Comparison of ENCODE assay signal across 22 cellular contexts in the genomic region with DNA sequence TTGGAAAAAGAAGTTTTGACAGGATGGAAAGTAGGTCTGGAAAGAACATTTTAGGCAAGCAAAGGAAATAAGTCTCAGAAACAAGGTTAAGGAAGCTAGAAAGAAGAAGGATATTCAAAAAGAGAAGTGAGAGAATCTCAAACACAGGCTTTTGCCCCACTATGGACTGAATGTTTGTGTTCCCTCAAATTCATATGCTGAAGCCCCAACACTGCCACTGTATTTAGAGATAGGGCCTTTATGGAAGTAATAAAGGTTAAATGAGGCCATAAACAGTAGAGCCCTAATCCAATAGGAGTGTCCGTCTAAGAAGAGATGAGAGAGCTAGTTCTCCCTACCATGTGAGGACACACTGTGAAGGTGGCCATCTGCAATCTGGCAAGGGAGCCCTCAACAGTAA. TPM values are rescaled to one million over a fixed set of nuclear protein-coding genes. Genes with fewer than 3 reads are reported as not detected.
DNase-seq lines count a peak whose midpoint lies in the region; ATAC-seq and TF ChIP-seq lines count a peak whose summit lies in the region.
"Had no signal": no experiment of that assay in that cellular context is flagged by ENCODE, and none has a peak within 500 bp of the region (broad histone marks: within the 10 kb centered on the region; RNA-seq: fewer than 3 reads in every experiment).

No MANE protein-coding gene starts in this region.

- intact Hi-C loops in adrenal gland (cut with DNase I), result no loop called here
- intact Hi-C loops in naive thymus-derived CD4-positive, alpha-beta T cell (cut with micrococcal nuclease), result no loop called here

- POLR2A ChIA-PET in naive thymus-derived CD4-positive, alpha-beta T cell (lab: Charles Lee), result no interaction called here

- H3K27ac Mint-ChIP-seq in naive thymus-derived CD4-positive, alpha-beta T cell, result peak overlapping the region in 1 of 9 donors; percentile 63
- peak overlapping the region in 2 of 6 donors; percentile 49 to 67 for H3K27ac Mint-ChIP-seq in immature natural killer cell
- H3K27ac Mint-ChIP-seq: activated naive CD4-positive, alpha-beta T cell treated with anti-CD3 and anti-CD28 coated beads for 36 hours had no signal

- H3K36me3 ChIP-seq in BLaER1 treated with 17β-estradiol and CSF1 and Interleukin-3, amounts not matched to agents 10 nM and 100 nM, result peaks cover 74 to 93% (median 84%) of the 10 kb centered on the region in 11 experiments
- H3K36me3 ChIP-seq in adrenal gland (replicated peaks in 1 of 2), result peaks cover 0 to 53% of the 10 kb centered on the region in 2 donors
- H3K36me3 ChIP-seq in naive thymus-derived CD4-positive, alpha-beta T cell (ENCODE audit: control insufficient read depth in 2 of 3, insufficient read depth in 3 of 3, low read length in 3 of 3), result peaks cover 6 to 45% (median 7%) of the 10 kb centered on the region in 3 experiments

- WGBS in adrenal gland, 4 donors, result 71 to 92% (median 76%) methylated on average over 1 of the region's 1 CpG

- no peaks in the 10 kb centered on the region for H3K4me1 Mint-ChIP-seq in naive thymus-derived CD4-positive, alpha-beta T cell
- H3K4me1 Mint-ChIP-seq in immature natural killer cell, result no peaks in the 10 kb centered on the region
- H3K4me1 Mint-ChIP-seq: CD4-positive, alpha-beta memory T cell; IgD-negative memory B cell had no signal

- peak overlapping the region in 6 of 11 experiments; percentile 59 to 76 (median 64); a peak in 13 of 22 replicates for H3K4me2 ChIP-seq in BLaER1 treated with 17β-estradiol and CSF1 and Interleukin-3, amounts not matched to agents 10 nM and 100 nM

- H3K9ac ChIP-seq in BLaER1 treated with 17β-estradiol and CSF1 and Interleukin-3, amounts not matched to agents 10 nM and 100 nM, result peak overlapping the region in 4 of 11 experiments; percentile 3 to 51 (median 34); a peak in 6 of 22 replicates

- TF ChIP-seq CTCF in HL-60 (IDR thresholded peaks at IDR 0.05; ENCODE audit: insufficient read depth, low read length) (no peak), adrenal gland (IDR thresholded peaks at IDR 0.05) (no peak)

- H3K4me3 ChIP-seq in BLaER1 treated with 17β-estradiol and CSF1 and Interleukin-3, amounts not matched to agents 10 nM and 100 nM, result no peak overlapping the region
- H3K4me3 ChIP-seq in HL-60 (replicated peaks; ENCODE audit: insufficient read depth, low read length), result no peak overlapping the region
- H3K4me3 ChIP-seq in adrenal gland, result no peak overlapping the region
- no peak overlapping the region for H3K4me3 ChIP-seq in naive thymus-derived CD4-positive, alpha-beta T cell (ENCODE audit: low read length)
- H3K4me3 ChIP-seq: stomach had no signal

- H3K27me3 Mint-ChIP-seq in naive thymus-derived CD4-positive, alpha-beta T cell, result no peaks in the 10 kb centered on the region
- peaks cover 0 to 7% (median 0%) of the 10 kb centered on the region in 3 donors for H3K27me3 Mint-ChIP-seq in immature natural killer cell (ENCODE audit: low read depth in 3 of 3)
- H3K27me3 Mint-ChIP-seq: CD4-positive, alpha-beta memory T cell; IgD-negative memory B cell had no signal

- H3K27ac ChIP-seq in BLaER1 treated with 17β-estradiol and CSF1 and Interleukin-3, amounts not matched to agents 10 nM and 100 nM, result peak overlapping the region in 9 of 11 experiments; percentile 31 to 69 (median 57); a peak in 17 of 22 replicates
- H3K27ac ChIP-seq in HL-60 (replicated peaks) (peak overlapping the region; percentile 26; the same call in 1 of the 2 replicates), adrenal gland (peak overlapping the region in 3 of 5 donors; percentile 12 to 57 (median 39))
- no peak overlapping the region for H3K27ac ChIP-seq in naive thymus-derived CD4-positive, alpha-beta T cell (ENCODE audit: low read depth, low read length)
- H3K27ac ChIP-seq: epithelial cell of prostate had no signal

- peaks cover 0 to 32% (median 5%) of the 10 kb centered on the region in 5 donors for H3K36me3 Mint-ChIP-seq in naive thymus-derived CD4-positive, alpha-beta T cell
- H3K36me3 Mint-ChIP-seq in immature natural killer cell, result peaks cover 4 to 33% (median 10%) of the 10 kb centered on the region in 3 donors

- DNase-seq in HL-60 (ENCODE audit: low read depth in 1 of 2, low spot score in 1 of 2), result no peak
- DNase-seq in adrenal gland, result no peak
- DNase-seq in naive thymus-derived CD4-positive, alpha-beta T cell, result no peak
- DNase-seq in superior temporal gyrus (ENCODE audit: extremely low spot score), result no peak
- DNase-seq in immature natural killer cell, result no peak
- DNase-seq: activated CD4-positive, CD25-positive, alpha-beta regulatory T cell; activated CD8-positive, alpha-beta memory T cell treated with anti-CD3 and anti-CD28 coated beads for 24 hours; activated naive CD4-positive, alpha-beta T cell treated with anti-CD3 and anti-CD28 coated beads for 36 hours; activated T-cell treated with anti-CD3 and anti-CD28 coated beads, Interleukin-2, amount 50 U/mL, for 72 hours; aorta; CD4-positive, alpha-beta memory T cell; DMS153; NCI-H1436; NCI-H510A; nucleus accumbens; RPMI8226; stomach had no signal

- peaks cover 0 to 30% (median 17%) of the 10 kb centered on the region in 10 experiments; a peak in 15 of 20 replicates for H3K4me1 ChIP-seq in BLaER1 treated with 17β-estradiol and CSF1 and Interleukin-3, amounts not matched to agents 10 nM and 100 nM
- no peaks in the 10 kb centered on the region for H3K4me1 ChIP-seq in adrenal gland (replicated peaks in 1 of 2)
- H3K4me1 ChIP-seq in naive thymus-derived CD4-positive, alpha-beta T cell (ENCODE audit: control insufficient read depth in 2 of 2, insufficient read depth in 2 of 2, low read length in 2 of 2), result no peaks in the 10 kb centered on the region
- H3K4me1 ChIP-seq: stomach had no signal

- no peak for TF ChIP-seq POLR2A in adrenal gland (IDR thresholded peaks at IDR 0.05)

- peak; percentile 34 for ATAC-seq in naive thymus-derived CD4-positive, alpha-beta T cell
- ATAC-seq in HG02884 (IDR thresholded peaks at IDR 0.05; ENCODE audit: unreplicated experiment), result no peak
- ATAC-seq: activated T-cell treated with anti-CD3 and anti-CD28 coated beads, Interleukin-2, amount 50 U/mL, for 72 hours; SK-N-SH treated with all-trans-retinoic acid at 6 μM for 48 hours had no signal

- no peak overlapping the region for H3K4me3 Mint-ChIP-seq in naive thymus-derived CD4-positive, alpha-beta T cell
- H3K4me3 Mint-ChIP-seq in immature natural killer cell, result no peak overlapping the region
- H3K4me3 Mint-ChIP-seq: activated naive CD4-positive, alpha-beta T cell treated with anti-CD3 and anti-CD28 coated beads for 36 hours; activated T-cell treated with anti-CD3 and anti-CD28 coated beads, Interleukin-2, amount 50 U/mL, for 72 hours; CD4-positive, alpha-beta memory T cell; IgD-negative memory B cell had no signal

- H3K9me3 ChIP-seq in BLaER1 treated with 17β-estradiol and CSF1 and Interleukin-3, amounts not matched to agents 10 nM and 100 nM (replicated peaks in 1 of 11), result peaks cover 0 to 19% (median 0%) of the 10 kb centered on the region in 11 experiments; a peak in 7 of 22 replicates
- no peaks in the 10 kb centered on the region for H3K9me3 ChIP-seq in adrenal gland (replicated peaks in 1 of 3)
- H3K9me3 ChIP-seq in naive thymus-derived CD4-positive, alpha-beta T cell (ENCODE audit: control insufficient read depth in 2 of 3, low read length in 3 of 3), result no peaks in the 10 kb centered on the region
- H3K9me3 ChIP-seq: stomach had no signal

- CTCF ChIA-PET in naive thymus-derived CD4-positive, alpha-beta T cell (lab: Charles Lee), result interaction anchor here (0.5 to 1.1 kb wide), 2 partner anchors 11 to 87 kb away, joined by 3 read pairs; no protein-coding TSS in a partner anchor

- no peaks in the 10 kb centered on the region for H4K20me1 ChIP-seq in BLaER1 treated with 17β-estradiol and CSF1 and Interleukin-3, amounts not matched to agents 10 nM and 100 nM

- H3K27me3 ChIP-seq in BLaER1 treated with 17β-estradiol and CSF1 and Interleukin-3, amounts not matched to agents 10 nM and 100 nM, result no peaks in the 10 kb centered on the region
- H3K27me3 ChIP-seq in HL-60 (ENCODE audit: insufficient read depth, poor library complexity, severe bottlenecking) (no peaks in the 10 kb centered on the region), adrenal gland (no peaks in the 10 kb centered on the region)
- no peaks in the 10 kb centered on the region for H3K27me3 ChIP-seq in naive thymus-derived CD4-positive, alpha-beta T cell (ENCODE audit: control insufficient read depth in 2 of 2, insufficient read depth in 2 of 2, low read length in 2 of 2)
- H3K27me3 ChIP-seq: stomach had no signal

- H3K9me3 Mint-ChIP-seq in naive thymus-derived CD4-positive, alpha-beta T cell, result no peaks in the 10 kb centered on the region
- H3K9me3 Mint-ChIP-seq in immature natural killer cell, result no peaks in the 10 kb centered on the region
- H3K9me3 Mint-ChIP-seq: activated naive CD4-positive, alpha-beta T cell treated with anti-CD3 and anti-CD28 coated beads for 36 hours; activated T-cell treated with anti-CD3 and anti-CD28 coated beads, Interleukin-2, amount 50 U/mL, for 72 hours; CD4-positive, alpha-beta memory T cell; IgD-negative memory B cell had no signal

RNA-seq across cellular contexts. Expression of a gene that starts 20.6 kb away (rescaled TPM):
- total RNA-seq in adrenal gland, result 1,000 to 10,000 TPM in 2 of 8 donors, 100 to 1,000 TPM in 6; 641 to 1,399 (median 736) TPM
- polyA plus RNA-seq in adrenal gland (1,000 to 10,000 TPM in 2 of 3 donors, 100 to 1,000 TPM in 1; 745 to 1,182 (median 1,162) TPM), immature natural killer cell (1,000 to 10,000 TPM in 1 of 3 donors, 100 to 1,000 TPM in 2; 720 to 1,050 (median 777) TPM)
- 1,000 to 10,000 TPM; 1,062 to 2,591 (median 2,234) TPM for total RNA-seq in naive thymus-derived CD4-positive, alpha-beta T cell
- 1,000 to 10,000 TPM; 2,294 to 3,246 TPM for polyA plus RNA-seq in naive thymus-derived CD4-positive, alpha-beta T cell
